16 cellular contexts compared by ENCODE assay signal in genomic region chr11:10645212-10645795, GRCh38. TPM values are rescaled to one million over a fixed set of nuclear protein-coding genes. Genes with fewer than 3 reads are reported as not detected.
DNase-seq lines count a peak whose midpoint lies in the region; ATAC-seq and TF ChIP-seq lines count a peak whose summit lies in the region.
"Had no signal": no experiment of that assay in that cellular context is flagged by ENCODE, and none has a peak within 500 bp of the region (broad histone marks: within the 10 kb centered on the region; RNA-seq: fewer than 3 reads in every experiment).

No MANE protein-coding gene starts in this region.

- ATAC-seq in GM18867 (IDR thresholded peaks at IDR 0.05; ENCODE audit: unreplicated experiment) (peak; percentile 45), gastroesophageal sphincter (no peak), GM21576 (IDR thresholded peaks at IDR 0.05; ENCODE audit: unreplicated experiment) (no peak)
- ATAC-seq in activated T-helper 17 cell treated with anti-CD3 and anti-CD28 coated beads, Interleukin-2, amount 50 U/mL, for 72 hours (replicated peaks): peak; percentile 16
- ATAC-seq: Panc1 had no signal

- H3K36me3 Mint-ChIP-seq in activated T-helper 17 cell treated with anti-CD3 and anti-CD28 coated beads, Interleukin-2, amount 50 U/mL, for 72 hours (ENCODE audit: low read depth): no peaks in the 10 kb centered on the region

- TF ChIP-seq CTCF in gastroesophageal sphincter (IDR thresholded peaks at IDR 0.05) (no peak), stomach (IDR thresholded peaks at IDR 0.05) (no peak)

- H3K4me3 Mint-ChIP-seq in activated T-helper 17 cell treated with anti-CD3 and anti-CD28 coated beads, Interleukin-2, amount 50 U/mL, for 72 hours: no peak overlapping the region
- H3K4me3 Mint-ChIP-seq: CD14-positive monocyte had no signal

- H3K4me1 ChIP-seq in gastroesophageal sphincter: peaks cover 12 to 98% (median 24%) of the 10 kb centered on the region in 3 donors
- H3K4me1 ChIP-seq in stomach: peaks cover 8 to 61% (median 35%) of the 10 kb centered on the region in 4 donors

- H3K9me3 Mint-ChIP-seq in activated T-helper 17 cell treated with anti-CD3 and anti-CD28 coated beads, Interleukin-2, amount 50 U/mL, for 72 hours: no peaks in the 10 kb centered on the region

- H3K27me3 ChIP-seq in gastroesophageal sphincter (no peaks in the 10 kb centered on the region), stomach (no peaks in the 10 kb centered on the region)
- H3K27me3 ChIP-seq: SJSA1 had no signal

- H3K4me3 ChIP-seq in gastroesophageal sphincter (no peak overlapping the region), stomach (no peak overlapping the region)
- H3K4me3 ChIP-seq: SJSA1 had no signal

- intact Hi-C loops in stomach (cut with DNase I; ENCODE audit: low total_unique reads) (no loop called here), cardiac septum (cut with DNase I) (no loop called here)

- TF ChIP-seq POLR2A in gastroesophageal sphincter (IDR thresholded peaks at IDR 0.05) (no peak), stomach (IDR thresholded peaks at IDR 0.05) (no peak)

- H3K9me3 ChIP-seq in gastroesophageal sphincter: no peaks in the 10 kb centered on the region
- H3K9me3 ChIP-seq in stomach: no peaks in the 10 kb centered on the region
- H3K9me3 ChIP-seq: Caco-2, SJSA1 had no signal

- DNase-seq in stomach: no peak
- DNase-seq in COLO829 (ENCODE audit: low spot score): no peak
- DNase-seq in activated CD4-positive, alpha-beta T cell treated with anti-CD3 and anti-CD28 coated beads for 48 hours: no peak
- no peak for DNase-seq in cardiac septum (ENCODE audit: low spot score)
- DNase-seq: Caco-2, KG1, NCI-H1417 treated with DMSO at 0.1 percent for 48 hours, NCI-H1930, NCI-H524 had no signal

- peaks cover 0 to 31% of the 10 kb centered on the region in 2 donors for H3K36me3 ChIP-seq in gastroesophageal sphincter
- peaks cover 0 to 11% (median 0%) of the 10 kb centered on the region in 4 donors for H3K36me3 ChIP-seq in stomach
- H3K36me3 ChIP-seq: SJSA1 had no signal

- no peak overlapping the region for H3K27ac Mint-ChIP-seq in activated T-helper 17 cell treated with anti-CD3 and anti-CD28 coated beads, Interleukin-2, amount 50 U/mL, for 72 hours

- H3K27me3 Mint-ChIP-seq in activated T-helper 17 cell treated with anti-CD3 and anti-CD28 coated beads, Interleukin-2, amount 50 U/mL, for 72 hours: no peaks in the 10 kb centered on the region

- 72 to 75% methylated on average over 6 of the region's 6 CpGs for WGBS in gastroesophageal sphincter (ENCODE audit: low coverage in 1 of 2), 2 donors
- 73 to 87% (median 85%) methylated on average over 6 of the region's 6 CpGs for WGBS in stomach, 5 donors

- H3K4me1 Mint-ChIP-seq in activated T-helper 17 cell treated with anti-CD3 and anti-CD28 coated beads, Interleukin-2, amount 50 U/mL, for 72 hours: peaks cover 6% of the 10 kb centered on the region

- peak overlapping the region; percentile 11 to 77 (median 71) for H3K27ac ChIP-seq in gastroesophageal sphincter
- H3K27ac ChIP-seq in stomach: peak overlapping the region in 3 of 5 donors; percentile 20 to 44 (median 40)
- H3K27ac ChIP-seq: SJSA1 had no signal

- no peak for TF ChIP-seq EP300 in gastroesophageal sphincter (IDR thresholded peaks at IDR 0.05)
- no peak for TF ChIP-seq EP300 in stomach (IDR thresholded peaks at IDR 0.05)

RNA-seq across cellular contexts. Expression of gene IRAG1, which starts 48.3 kb away (rescaled TPM):
- under 1 TPM in 1 of 2 donors, not detected in 1; 0.13 TPM for total RNA-seq in activated T-helper 17 cell treated with anti-CD3 and anti-CD28 coated beads, Interleukin-2, amount 50 U/mL, for 72 hours
- total RNA-seq in gastroesophageal sphincter (100 to 1,000 TPM; 156 to 408 (median 278) TPM), stomach (10 to 100 TPM; 24.6 to 60.7 (median 40.3) TPM), cardiac septum (6.4 TPM)
- 10 to 100 TPM; 12.7 to 17.2 (median 17.1) TPM for polyA plus RNA-seq in stomach

Comparison
In these comparisons a context has a peak if more than half of its experiments do, and no peak if none do; other contexts are left out.
1. ATAC-seq: peak in GM18867 (single experiment) and activated T-helper 17 cell treated with anti-CD3 and anti-CD28 coated beads, Interleukin-2, amount 50 U/mL, for 72 hours (single experiment); none in gastroesophageal sphincter (single experiment) and GM21576 (single experiment).